Comparison of ENCODE assay signal across 1 cellular context in genomic region chr20:35274172-35275092, GRCh38.
TF ChIP-seq lines count a peak whose summit lies in the region.

No MANE protein-coding gene starts in this region.

TF ChIP-seq in GM12878, 131 proteins besides CTCF, POLR2A, EP300 and RAD21:
- TF ChIP-seq PML (IDR thresholded peaks at IDR 0.05; ENCODE audit: low read length) (no peak), BRCA1 (IDR thresholded peaks at IDR 0.05; ENCODE audit: low read depth, low read length) (no peak), SKIL (IDR thresholded peaks at IDR 0.05; ENCODE audit: low read depth, poor library complexity, severe bottlenecking) (no peak), SIN3A (IDR thresholded peaks at IDR 0.05; ENCODE audit: low read depth, low read length) (no peak), IRF3 (IDR thresholded peaks at IDR 0.05) (no peak), EED (IDR thresholded peaks at IDR 0.05; ENCODE audit: low read depth) (no peak), USF2 (IDR thresholded peaks at IDR 0.05; ENCODE audit: borderline replicate concordance, low read depth, low read length) (no peak), HCFC1 (IDR thresholded peaks at IDR 0.05; ENCODE audit: low read length) (no peak), MLLT1 (IDR thresholded peaks at IDR 0.05) (no peak), PBX3 (IDR thresholded peaks at IDR 0.05; ENCODE audit: insufficient replicate concordance, low read depth, low read length) (no peak), PAX8 (IDR thresholded peaks at IDR 0.05) (no peak), CREM (IDR thresholded peaks at IDR 0.05; ENCODE audit: low read depth) (no peak), MEF2B (IDR thresholded peaks at IDR 0.05; ENCODE audit: partially characterized antibody, poor library complexity, severe bottlenecking) (no peak)
